Comparison of ENCODE assay signal across 1 cellular context in genomic region chr12:21416611-21417121, GRCh38.
TF ChIP-seq lines count a peak whose summit lies in the region.

No MANE protein-coding gene starts in this region.

TF ChIP-seq in HepG2, 621 proteins besides CTCF, POLR2A, EP300 and RAD21:
- TF ChIP-seq ZFP36 (IDR thresholded peaks at IDR 0.05; ENCODE audit: borderline replicate concordance, low read depth, low read length, partially characterized antibody) (no peak), ZNF124 (CRISPR knock-in tag; IDR thresholded peaks at IDR 0.05) (no peak), TBX3 (IDR thresholded peaks at IDR 0.05; ENCODE audit: borderline replicate concordance) (no peak), MBD4 (IDR thresholded peaks at IDR 0.05; ENCODE audit: borderline replicate concordance, low read length) (no peak), TBX2 (CRISPR knock-in tag; IDR thresholded peaks at IDR 0.05; ENCODE audit: borderline replicate concordance) (no peak), SP1 (IDR thresholded peaks at IDR 0.05) (no peak), SP1 (CRISPR knock-in tag; IDR thresholded peaks at IDR 0.05) (no peak), GRHL1 (CRISPR knock-in tag; conservative IDR thresholded peaks at IDR 0.05) (no peak), ZNF142 (CRISPR knock-in tag; IDR thresholded peaks at IDR 0.05) (no peak), SIN3A (IDR thresholded peaks at IDR 0.05; ENCODE audit: borderline replicate concordance, low read depth, low read length) (no peak), ZFP36L1 (CRISPR knock-in tag; IDR thresholded peaks at IDR 0.05) (no peak), SMARCE1 (IDR thresholded peaks at IDR 0.05; ENCODE audit: borderline replicate concordance) (no peak), ZUFSP (CRISPR knock-in tag; IDR thresholded peaks at IDR 0.05; ENCODE audit: borderline replicate concordance) (no peak), PAXIP1 (CRISPR knock-in tag; conservative IDR thresholded peaks at IDR 0.05) (no peak), PITX1 (CRISPR knock-in tag; IDR thresholded peaks at IDR 0.05) (no peak), TP53 (CRISPR knock-in tag; conservative IDR thresholded peaks at IDR 0.05) (no peak), HINFP (CRISPR knock-in tag; IDR thresholded peaks at IDR 0.05; ENCODE audit: low read depth) (no peak), POGZ (CRISPR knock-in tag; IDR thresholded peaks at IDR 0.05) (no peak), HMGXB3 (CRISPR knock-in tag; IDR thresholded peaks at IDR 0.05; ENCODE audit: borderline replicate concordance) (no peak), ZNF232 (CRISPR knock-in tag; IDR thresholded peaks at IDR 0.05; ENCODE audit: borderline replicate concordance) (no peak)
